Comparison of ENCODE assay signal across 22 cellular contexts in genomic region chr11:83175815-83176214, GRCh38. TPM values are rescaled to one million over a fixed set of nuclear protein-coding genes. Genes with fewer than 3 reads are reported as not detected.
DNase-seq lines count a peak whose midpoint lies in the region; ATAC-seq, FAIRE-seq and TF ChIP-seq lines count a peak whose summit lies in the region.
"Had no signal": no experiment of that assay in that cellular context is flagged by ENCODE, and none has a peak within 500 bp of the region (broad histone marks: within the 10 kb centered on the region; RNA-seq: fewer than 3 reads in every experiment).

No MANE protein-coding gene starts in this region.

- H3K4me3 Mint-ChIP-seq in CD4-positive, alpha-beta T cell, result no peak overlapping the region
- H3K4me3 Mint-ChIP-seq in Calu3 (ENCODE audit: low read depth, unreplicated experiment), result no peak overlapping the region
- H3K4me3 Mint-ChIP-seq: activated T-cell treated with anti-CD3 and anti-CD28 coated beads, Interleukin-2, amount 50 U/mL, for 4 hours; HFFc6; type B pancreatic cell had no signal

- POLR2A ChIA-PET in CD4-positive, alpha-beta T cell (lab: Charles Lee), result interaction anchor here (1.0 kb wide), 1 partner anchor 19 kb away, joined by 4 read pairs; the partner anchor contains the start of gene PCF11
- POLR2A ChIA-PET in HepG2 (lab: Yijun Ruan, JAX), result no interaction called here

- no peak for TF ChIP-seq CTCF in CD4-positive, alpha-beta T cell (IDR thresholded peaks at IDR 0.05)
- TF ChIP-seq CTCF in Calu3 (IDR thresholded peaks at IDR 0.05; ENCODE audit: unreplicated experiment) (no peak), body of pancreas (IDR thresholded peaks at IDR 0.05) (no peak), HepG2 (CRISPR knock-in tag; IDR thresholded peaks at IDR 0.05) (no peak), transverse colon (IDR thresholded peaks at IDR 0.05) (no peak)

- DNase-seq in CD4-positive, alpha-beta T cell, result no peak
- no peak for DNase-seq in Calu3
- DNase-seq in body of pancreas, result no peak
- no peak for DNase-seq in HepG2 (ENCODE audit: low spot score)
- no peak for DNase-seq in SW 1271 (lab: John Stamatoyannopoulos, UW)
- DNase-seq in transverse colon, result no peak
- DNase-seq in NCI-H1105 treated with DMSO at 0.1 percent for 48 hours (lab: John Stamatoyannopoulos, UW), result no peak
- DNase-seq: activated T-cell treated with anti-CD3 and anti-CD28 coated beads, Interleukin-2, amount 50 U/mL, for 4 hours; effector CD4-positive, alpha-beta T cell; foreskin melanocyte; GDM1; HFFc6; left ventricle myocardium superior; NCI-H1417 treated with DMSO at 0.1 percent for 48 hours; NCI-H2081 treated with DMSO at 0.1 percent for 48 hours; OCI-M1 had no signal

- H3K36me3 Mint-ChIP-seq in CD4-positive, alpha-beta T cell (ENCODE audit: low read depth), result peaks cover 88% of the 10 kb centered on the region
- H3K36me3 Mint-ChIP-seq in Calu3 (ENCODE audit: insufficient read depth, unreplicated experiment), result peaks cover 45% of the 10 kb centered on the region

- BruUV-seq in Calu3 (replicated peaks; lab: Mats Ljungman, UMichigan) (no TSS peak), HepG2 (replicated peaks; lab: Mats Ljungman, UMichigan) (no TSS peak)

- H3K4me3 ChIP-seq in body of pancreas (no peak overlapping the region), HepG2 (replicated peaks in 1 of 3; ENCODE audit: insufficient read depth in 1 of 3, low read depth in 2 of 3, low read length in 3 of 3) (no peak overlapping the region), transverse colon (no peak overlapping the region)
- H3K4me3 ChIP-seq: K562 had no signal

- H3K9ac ChIP-seq in HepG2 (ENCODE audit: insufficient read depth, low read depth, low read length), result no peak overlapping the region

- no peak for TF ChIP-seq POLR2A in body of pancreas (IDR thresholded peaks at IDR 0.05)
- TF ChIP-seq POLR2A in HepG2 (IDR thresholded peaks at IDR 0.05; ENCODE audit: insufficient read depth in 1 of 2, low read depth in 2 of 2, low read length in 2 of 2), result no peak
- TF ChIP-seq POLR2A in transverse colon (IDR thresholded peaks at IDR 0.05), result no peak

- H3K9me3 ChIP-seq in CD4-positive, alpha-beta T cell (ENCODE audit: control insufficient read depth, low read length), result no peaks in the 10 kb centered on the region
- H3K9me3 ChIP-seq in body of pancreas (no peaks in the 10 kb centered on the region), HepG2 (ENCODE audit: low read length) (no peaks in the 10 kb centered on the region), transverse colon (no peaks in the 10 kb centered on the region)

- no peak for ATAC-seq in CD4-positive, alpha-beta T cell (ENCODE audit: poor library complexity)
- ATAC-seq in body of pancreas (peak; percentile 40), HepG2 (peak; percentile 25; the same call in 1 of the 3 replicates), GM18511 (IDR thresholded peaks at IDR 0.05; ENCODE audit: unreplicated experiment) (no peak)
- ATAC-seq: activated T-cell treated with anti-CD3 and anti-CD28 coated beads, Interleukin-2, amount 50 U/mL, for 4 hours; K562; left ventricle myocardium superior; sciatic nerve had no signal

- no peaks in the 10 kb centered on the region for H3K9me3 Mint-ChIP-seq in CD4-positive, alpha-beta T cell
- H3K9me3 Mint-ChIP-seq in Calu3 (ENCODE audit: low read depth, unreplicated experiment), result no peaks in the 10 kb centered on the region
- H3K9me3 Mint-ChIP-seq: activated naive CD4-positive, alpha-beta T cell treated with anti-CD3 and anti-CD28 coated beads, Interleukin-2, amount 50 U/mL, for 24 hours; activated T-cell treated with anti-CD3 and anti-CD28 coated beads, Interleukin-2, amount 50 U/mL, for 4 hours; HFFc6; type B pancreatic cell had no signal

- TF ChIP-seq RAD21 in HepG2 (CRISPR knock-in tag; IDR thresholded peaks at IDR 0.05), result no peak

- peaks cover 66% of the 10 kb centered on the region for H3K4me1 Mint-ChIP-seq in CD4-positive, alpha-beta T cell (ENCODE audit: low read depth)
- no peaks in the 10 kb centered on the region for H3K4me1 Mint-ChIP-seq in Calu3 (ENCODE audit: low read depth, unreplicated experiment)

- intact Hi-C loops in CD4-positive, alpha-beta T cell (cut with DNase I, micrococcal nuclease), result loop anchor here (2.0 kb wide), 2 partner anchors 13 to 15 kb away; no protein-coding TSS in a partner anchor
- intact Hi-C loops in Calu3 (cut with micrococcal nuclease; ENCODE audit: unreplicated experiment), result no loop called here
- intact Hi-C loops in body of pancreas (cut with DNase I), result no loop called here
- intact Hi-C loops in HepG2 (cut with micrococcal nuclease; ENCODE audit: unreplicated experiment), result no loop called here
- intact Hi-C loops in transverse colon (cut with DNase I; ENCODE audit: low total_unique reads), result no loop called here

- in situ Hi-C loops in HepG2 (cut with HindIII; ENCODE audit: extremely low pct_ligation_motif_present, low pct_unique_long_range_greater_than_20kb), result no loop called here
- in situ Hi-C loops in transverse colon (cut with MboI; ENCODE audit: low pct_ligation_motif_present in 1 of 4, low pct_unique_long_range_greater_than_20kb in 1 of 4, low sequenced_read_pairs in 3 of 4), result loop anchor here in 1 of 4 donors (25.0 kb wide), 1 partner anchor 89 kb away; no protein-coding TSS in a partner anchor

- no peaks in the 10 kb centered on the region for H3K27me3 ChIP-seq in CD4-positive, alpha-beta T cell (ENCODE audit: control insufficient read depth, insufficient read depth, low read length)
- no peaks in the 10 kb centered on the region for H3K27me3 ChIP-seq in body of pancreas
- no peaks in the 10 kb centered on the region for H3K27me3 ChIP-seq in HepG2 (ENCODE audit: control insufficient read depth in 1 of 2, insufficient read depth in 2 of 2, low read length in 2 of 2)
- H3K27me3 ChIP-seq in transverse colon, result no peaks in the 10 kb centered on the region

- no peak overlapping the region for H3K4me2 ChIP-seq in HepG2 (ENCODE audit: low read depth, low read length)

- H2AFZ ChIP-seq in HepG2 (ENCODE audit: low read length), result no peak overlapping the region

- H3K4me1 ChIP-seq in body of pancreas (peaks cover 51% of the 10 kb centered on the region), HepG2 (ENCODE audit: insufficient read depth, low read length) (peaks cover 8% of the 10 kb centered on the region; the same call in 1 of the 2 replicates), transverse colon (peaks cover 13 to 51% (median 31%) of the 10 kb centered on the region in 4 donors)

- no peaks in the 10 kb centered on the region for H3K27me3 Mint-ChIP-seq in CD4-positive, alpha-beta T cell
- H3K27me3 Mint-ChIP-seq in Calu3 (ENCODE audit: unreplicated experiment), result no peaks in the 10 kb centered on the region
- H3K27me3 Mint-ChIP-seq: activated naive CD4-positive, alpha-beta T cell treated with anti-CD3 and anti-CD28 coated beads, Interleukin-2, amount 50 U/mL, for 24 hours; progenitor cell of endocrine pancreas; type B pancreatic cell had no signal

- peak overlapping the region; percentile 74 for H3K27ac Mint-ChIP-seq in CD4-positive, alpha-beta T cell
- peak overlapping the region; percentile 48 for H3K27ac Mint-ChIP-seq in Calu3 (ENCODE audit: unreplicated experiment)
- H3K27ac Mint-ChIP-seq: activated naive CD4-positive, alpha-beta T cell treated with anti-CD3 and anti-CD28 coated beads, Interleukin-2, amount 50 U/mL, for 24 hours; HFFc6; progenitor cell of endocrine pancreas; type B pancreatic cell had no signal

- no peak overlapping the region for H3K27ac ChIP-seq in CD4-positive, alpha-beta T cell (ENCODE audit: low read depth, low read length)
- H3K27ac ChIP-seq in body of pancreas (no peak overlapping the region), HepG2 (ENCODE audit: extremely low read length, insufficient read depth, low read length) (no peak overlapping the region), transverse colon (peak overlapping the region in 1 of 4 donors; percentile 17)

- no peaks in the 10 kb centered on the region; the same call in 1 of the 2 replicates for H4K20me1 ChIP-seq in HepG2 (ENCODE audit: insufficient read depth, low read length)

- peaks cover 20% of the 10 kb centered on the region for H3K79me2 ChIP-seq in HepG2 (ENCODE audit: insufficient read depth, low read length)

- 74 to 76% methylated on average over 1 of the region's 1 CpG for WGBS in body of pancreas, 2 donors
- 96% methylated on average over 1 of the region's 1 CpG for WGBS in HepG2 (ENCODE audit: low lambda C conversion rate)
- 56 to 69% methylated on average over 1 of the region's 1 CpG for WGBS in transverse colon (ENCODE audit: low coverage in 1 of 2), 2 donors

- H3K36me3 ChIP-seq in body of pancreas (replicated peaks in 1 of 2; ENCODE audit: insufficient read depth in 1 of 2, low read depth in 2 of 2) (peaks cover 5 to 20% of the 10 kb centered on the region in 2 donors), HepG2 (replicated peaks in 1 of 2; ENCODE audit: control insufficient read depth in 1 of 2, insufficient read depth in 2 of 2, low read length in 2 of 2) (peaks cover 5 to 43% of the 10 kb centered on the region in 2 experiments; a peak in 4 of 5 replicates), transverse colon (peaks cover 0 to 68% (median 30%) of the 10 kb centered on the region in 4 donors)

- CTCF ChIA-PET in CD4-positive, alpha-beta T cell (lab: Charles Lee), result no interaction called here
- CTCF ChIA-PET in Calu3 (lab: Charles Lee), result no interaction called here
- CTCF ChIA-PET in HepG2 (lab: Yijun Ruan, JAX; ENCODE audit: low intra/inter-chr PET ratio, low total read pairs), result no interaction called here

- no peak for FAIRE-seq in HepG2 (lab: Jason Lieb, UNC)
- FAIRE-seq: K562 had no signal

- no peak for TF ChIP-seq EP300 in HepG2 (IDR thresholded peaks at IDR 0.05; ENCODE audit: low read depth in 2 of 2, low read length in 2 of 2)
- no peak for TF ChIP-seq EP300 in HepG2 (CRISPR knock-in tag; IDR thresholded peaks at IDR 0.05; ENCODE audit: borderline replicate concordance)
- no peak for TF ChIP-seq EP300 in transverse colon (IDR thresholded peaks at IDR 0.05; ENCODE audit: low read depth)

RNA-seq across cellular contexts. Expression of gene ANKRD42, which starts 17.7 kb away (rescaled TPM):
- total RNA-seq in CD4-positive, alpha-beta T cell, result 10 to 100 TPM in 1 of 2 experiments, 1 to 10 TPM in 1; 8.6 to 10.0 TPM
- total RNA-seq in Calu3 (2022), result 5.2 and 5.6 TPM in 2 replicates
- total RNA-seq in body of pancreas, result 1 to 10 TPM; 8.3 to 9.6 TPM
- 3.7 and 3.8 TPM in 2 replicates for total RNA-seq in HepG2 (2016; rRNA removed; fragmentation: Illumina TruSeq; extraction: Trizol)
- total RNA-seq in HepG2 (2016; cell fraction: cytosol; rRNA removed; fragmentation: Illumina TruSeq; extraction: Trizol; ENCODE audit: low read depth), result 1.2 and 2.2 TPM in 2 replicates
- total RNA-seq in HepG2 (2016; cell fraction: insoluble cytoplasmic fraction; rRNA removed; fragmentation: Illumina TruSeq; extraction: Trizol), result 2.7 and 3.8 TPM in 2 replicates
- 2.2 and 2.5 TPM in 2 replicates for total RNA-seq in HepG2 (2016; cell fraction: membrane; rRNA removed; fragmentation: Illumina TruSeq; extraction: Trizol)
- total RNA-seq in HepG2 (2016; cell fraction: nucleus; rRNA removed; fragmentation: Illumina TruSeq; extraction: Trizol), result 2.9 and 3.5 TPM in 2 replicates
- 2.2 and 2.4 TPM in 2 replicates for polyA plus RNA-seq in HepG2 (2011; rRNA removed)
- 1.1 and 1.6 TPM in 2 replicates for polyA plus RNA-seq in HepG2 (2011; cell fraction: cytosol; rRNA removed)
- polyA plus RNA-seq in HepG2 (2011; cell fraction: nucleus; rRNA removed), result 1.2 and 1.9 TPM in 2 replicates
- 1.7 and 1.8 TPM in 2 replicates for polyA plus RNA-seq in HepG2 (2012)
- polyA plus RNA-seq in HepG2 (2016; cell fraction: cytosol; fragmentation: Illumina TruSeq; extraction: Trizol; ENCODE audit: low read depth), result 0.21 and 0.26 TPM in 2 replicates
- 3.8 and 4.2 TPM in 2 replicates for polyA plus RNA-seq in HepG2 (2016; cell fraction: insoluble cytoplasmic fraction; fragmentation: Illumina TruSeq; extraction: Trizol; ENCODE audit: low read depth)
- 0.85 TPM in 2 replicates for polyA plus RNA-seq in HepG2 (2016; cell fraction: membrane; fragmentation: Illumina TruSeq; extraction: Trizol; ENCODE audit: low read depth)
- polyA plus RNA-seq in HepG2 (2016; cell fraction: nucleus; fragmentation: Illumina TruSeq; extraction: Trizol; ENCODE audit: insufficient read depth, low read depth), result 4.0 and 4.6 TPM in 2 replicates
- polyA minus RNA-seq in HepG2 (2011; rRNA and poly(A)+ RNA removed; ENCODE audit: low replicate concordance), result 1.6 and 7.6 TPM in 2 replicates
- 1.8 and 3.0 TPM in 2 replicates for polyA minus RNA-seq in HepG2 (2011; cell fraction: cytosol; rRNA and poly(A)+ RNA removed)
- polyA minus RNA-seq in HepG2 (2011; cell fraction: nucleus; rRNA and poly(A)+ RNA removed), result 1.5 TPM in 2 replicates
- total RNA-seq in transverse colon, result 10 to 100 TPM in 1 of 4 donors, 1 to 10 TPM in 3; 5.6 to 11.5 (median 8.9) TPM

RNA-seq across cellular contexts. Expression of gene PCF11, which starts 18.9 kb away (rescaled TPM):
- 100 to 1,000 TPM; 119 to 124 TPM for total RNA-seq in CD4-positive, alpha-beta T cell
- total RNA-seq in Calu3 (2022) (45.0 and 48.8 TPM in 2 replicates), body of pancreas (10 to 100 TPM; 53.4 to 74.2 TPM), HepG2 (2016; rRNA removed; fragmentation: Illumina TruSeq; extraction: Trizol) (43.1 and 47.7 TPM in 2 replicates), transverse colon (100 to 1,000 TPM in 2 of 4 donors, 10 to 100 TPM in 2; 81.1 to 346 (median 154) TPM)
- total RNA-seq in HepG2 (2016; cell fraction: cytosol; rRNA removed; fragmentation: Illumina TruSeq; extraction: Trizol; ENCODE audit: low read depth), result 3.9 and 5.6 TPM in 2 replicates
- 41.6 and 49.1 TPM in 2 replicates for total RNA-seq in HepG2 (2016; cell fraction: insoluble cytoplasmic fraction; rRNA removed; fragmentation: Illumina TruSeq; extraction: Trizol)
- total RNA-seq in HepG2 (2016; cell fraction: membrane; rRNA removed; fragmentation: Illumina TruSeq; extraction: Trizol), result 14.1 and 19.4 TPM in 2 replicates
- total RNA-seq in HepG2 (2016; cell fraction: nucleus; rRNA removed; fragmentation: Illumina TruSeq; extraction: Trizol), result 95.0 and 105 TPM in 2 replicates
- polyA plus RNA-seq in HepG2 (2011; rRNA removed), result 37.3 and 40.3 TPM in 2 replicates
- 18.8 and 21.4 TPM in 2 replicates for polyA plus RNA-seq in HepG2 (2011; cell fraction: cytosol; rRNA removed)
- polyA plus RNA-seq in HepG2 (2011; cell fraction: nucleus; rRNA removed), result 99.2 and 102 TPM in 2 replicates
- 29.5 and 35.9 TPM in 2 replicates for polyA plus RNA-seq in HepG2 (2012)
- polyA plus RNA-seq in HepG2 (2016; cell fraction: cytosol; fragmentation: Illumina TruSeq; extraction: Trizol; ENCODE audit: low read depth), result 2.8 and 2.9 TPM in 2 replicates
- polyA plus RNA-seq in HepG2 (2016; cell fraction: insoluble cytoplasmic fraction; fragmentation: Illumina TruSeq; extraction: Trizol; ENCODE audit: low read depth), result 27.5 and 31.2 TPM in 2 replicates
- polyA plus RNA-seq in HepG2 (2016; cell fraction: membrane; fragmentation: Illumina TruSeq; extraction: Trizol; ENCODE audit: low read depth), result 7.3 and 8.2 TPM in 2 replicates
- 101 and 108 TPM in 2 replicates for polyA plus RNA-seq in HepG2 (2016; cell fraction: nucleus; fragmentation: Illumina TruSeq; extraction: Trizol; ENCODE audit: insufficient read depth, low read depth)
- polyA minus RNA-seq in HepG2 (2011; rRNA and poly(A)+ RNA removed; ENCODE audit: low replicate concordance), result 31.9 and 52.6 TPM in 2 replicates
- polyA minus RNA-seq in HepG2 (2011; cell fraction: cytosol; rRNA and poly(A)+ RNA removed), result 16.3 and 17.7 TPM in 2 replicates
- 150 and 158 TPM in 2 replicates for polyA minus RNA-seq in HepG2 (2011; cell fraction: nucleus; rRNA and poly(A)+ RNA removed)

Comparison
In these comparisons a context has a peak if more than half of its experiments do, and no peak if none do; other contexts are left out.
1. ATAC-seq: peak in body of pancreas (single experiment) and HepG2 (single experiment); none in CD4-positive, alpha-beta T cell (single experiment) and GM18511 (single experiment).
2. intact Hi-C loops: an anchor here in CD4-positive, alpha-beta T cell (2.0 kb wide); none called in Calu3, body of pancreas, HepG2 and transverse colon.